1 cellular context compared by ENCODE assay signal in genomic region chr20:47804224-47804825, GRCh38.
TF ChIP-seq lines count a peak whose summit lies in the region.

No MANE protein-coding gene starts in this region.

TF ChIP-seq in H1, 55 proteins besides CTCF, POLR2A, EP300 and RAD21:
- TF ChIP-seq POU5F1 (IDR thresholded peaks at IDR 0.05; ENCODE audit: low read depth, low read length) = peak; percentile 82; the same call in 1 of the 2 replicates
- peak; percentile 88 for TF ChIP-seq NANOG (IDR thresholded peaks at IDR 0.05; ENCODE audit: insufficient read depth, low read depth, low read length, poor library complexity, severe bottlenecking)
- TF ChIP-seq TBP (IDR thresholded peaks at IDR 0.05; ENCODE audit: low read depth, low read length) = peak; percentile 80
- peak; percentile 88 for TF ChIP-seq MAX (IDR thresholded peaks at IDR 0.05)
- TF ChIP-seq SP1 (IDR thresholded peaks at IDR 0.05; ENCODE audit: low read depth, low read length) = peak; percentile 59; the same call in 1 of the 2 replicates
- TF ChIP-seq SIN3A (conservative IDR thresholded peaks at IDR 0.05 in 1 of 2, IDR thresholded peaks at IDR 0.05 in 1 of 2; ENCODE audit: low read depth in 1 of 2, low read length in 2 of 2) = 0 out of 4 replicates have a peak, but pooled peaks of 1 of the 2 experiments have one; percentile 13
- TF ChIP-seq YY1 (IDR thresholded peaks at IDR 0.05; ENCODE audit: low read depth, low read length) = peak; percentile 92
